In genomic region chr6:94735270-94735669, GRCh38 we compare ENCODE assay signal across 21 cellular contexts.
"Had no signal": no experiment of that assay in that cellular context is flagged by ENCODE, and none has a peak within 500 bp of the region (broad histone marks: within the 10 kb centered on the region; RNA-seq: fewer than 3 reads in every experiment).

No MANE protein-coding gene starts in this region.

- DNase-seq: effector CD4-positive, alpha-beta T cell; foreskin keratinocyte; heart left ventricle; hippocampal formation; kidney glomerular epithelial cell; mucosa of descending colon; natural killer cell; retina; spleen; stimulated activated CD4-positive, alpha-beta T cell treated with anti-CD3 and anti-CD28 coated beads, Interleukin-15, amount 100 ng/mL, for 24 hours; stimulated activated CD4-positive, alpha-beta T cell treated with anti-CD3 and anti-CD28 coated beads, Interleukin-1b, Interleukin-23, amount 100 ng/mL, for 48 hours; stimulated activated CD4-positive, alpha-beta T cell treated with anti-CD3 and anti-CD28 coated beads, Interleukin-4, amount 100 ng/mL, for 24 hours; tibial artery; upper lobe of left lung; uterus had no signal

- H3K9me3 ChIP-seq: heart left ventricle, mucosa of descending colon, prostate gland, tibial artery, upper lobe of left lung, uterus had no signal

- H3K4me1 ChIP-seq: foreskin keratinocyte, heart left ventricle, parathyroid adenoma, prostate gland, spleen, tibial artery, upper lobe of left lung, uterus had no signal

- H3K9ac ChIP-seq: parathyroid adenoma had no signal

- H3K4me3 ChIP-seq: coronary artery, heart left ventricle, mucosa of descending colon, prostate gland, spleen, tibial artery, upper lobe of left lung, uterus had no signal

- H3K27ac ChIP-seq: coronary artery, foreskin keratinocyte, heart left ventricle, parathyroid adenoma, prostate gland, spleen, tibial artery, upper lobe of left lung, uterus had no signal

- H3K9me3 Mint-ChIP-seq: stimulated activated naive CD8-positive, alpha-beta T cell treated with anti-CD3 and anti-CD28 coated beads, Interleukin-15, Interleukin-2, amounts not matched to agents 100 ng/mL and 50 ng/mL, for 24 hours had no signal

- H3K4me1 Mint-ChIP-seq: natural killer cell; stimulated activated memory B cell treated with anti-CD40 and anti-IgM and Interleukin-4, amounts not matched to agents 10 μg/mL and 1 μg/mL and 100 μg/mL, for 72 hours had no signal

- H3K27me3 Mint-ChIP-seq: stimulated activated memory B cell treated with anti-CD40 and anti-IgM and Interleukin-4, amounts not matched to agents 10 μg/mL and 1 μg/mL and 100 μg/mL, for 72 hours; stimulated activated naive CD8-positive, alpha-beta T cell treated with anti-CD3 and anti-CD28 coated beads, Interleukin-15, Interleukin-2, amounts not matched to agents 100 ng/mL and 50 ng/mL, for 24 hours had no signal

- H3K36me3 ChIP-seq: heart left ventricle, prostate gland, spleen, tibial artery, upper lobe of left lung, uterus had no signal

- H3K79me2 ChIP-seq: parathyroid adenoma had no signal

- H2AFZ ChIP-seq: parathyroid adenoma had no signal

- H3K27me3 ChIP-seq: foreskin keratinocyte, heart left ventricle, spleen, tibial artery, upper lobe of left lung, uterus had no signal

- H3K4me3 Mint-ChIP-seq: natural killer cell; stimulated activated memory B cell treated with anti-CD40 and anti-IgM and Interleukin-4, amounts not matched to agents 10 μg/mL and 1 μg/mL and 100 μg/mL, for 72 hours; stimulated activated naive CD8-positive, alpha-beta T cell treated with anti-CD3 and anti-CD28 coated beads, Interleukin-15, Interleukin-2, amounts not matched to agents 100 ng/mL and 50 ng/mL, for 24 hours had no signal

- H3K27ac Mint-ChIP-seq: natural killer cell; stimulated activated memory B cell treated with anti-CD40 and anti-IgM and Interleukin-4, amounts not matched to agents 10 μg/mL and 1 μg/mL and 100 μg/mL, for 72 hours; stimulated activated naive CD8-positive, alpha-beta T cell treated with anti-CD3 and anti-CD28 coated beads, Interleukin-15, Interleukin-2, amounts not matched to agents 100 ng/mL and 50 ng/mL, for 24 hours had no signal

- ATAC-seq: foreskin keratinocyte; heart left ventricle; mucosa of descending colon; natural killer cell; sciatic nerve; stimulated activated memory B cell treated with anti-CD40 and anti-IgM and Interleukin-4, amounts not matched to agents 10 μg/mL and 1 μg/mL and 100 μg/mL, for 72 hours had no signal

- H3K36me3 Mint-ChIP-seq: stimulated activated memory B cell treated with anti-CD40 and anti-IgM and Interleukin-4, amounts not matched to agents 10 μg/mL and 1 μg/mL and 100 μg/mL, for 72 hours had no signal
